Comparison of ENCODE assay signal across 8 cellular contexts in the genomic region with DNA sequence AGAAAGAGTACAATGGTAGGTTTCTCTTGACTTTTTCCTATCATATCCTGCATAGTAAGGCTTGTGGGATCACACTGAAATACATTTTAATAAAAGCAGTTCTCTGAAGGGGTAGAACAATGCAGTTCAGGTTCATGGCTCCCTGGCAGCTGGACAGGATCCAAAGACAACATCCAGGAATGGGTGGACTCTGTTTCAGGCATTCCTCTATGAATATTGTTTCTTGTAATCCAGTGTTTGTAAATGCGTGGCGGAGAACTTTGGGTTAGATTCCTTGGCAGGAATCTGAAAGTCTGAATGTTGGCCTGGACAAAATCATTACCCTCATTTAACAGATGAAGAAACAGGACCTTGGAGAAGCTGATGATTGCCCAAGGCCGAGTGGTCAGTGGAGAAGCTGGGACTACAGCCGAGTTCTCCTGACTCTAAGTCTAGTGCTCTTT. TPM values are rescaled to one million over a fixed set of nuclear protein-coding genes. Genes with fewer than 3 reads are reported as not detected.
DNase-seq lines count a peak whose midpoint lies in the region; ATAC-seq and TF ChIP-seq lines count a peak whose summit lies in the region.

No MANE protein-coding gene starts in this region.

- no peak overlapping the region for H3K9ac ChIP-seq in skeletal muscle satellite cell (ENCODE audit: low read depth, low read length)

- ATAC-seq in heart right ventricle (peak; percentile 69 to 90 (median 84)), HG03175 (IDR thresholded peaks at IDR 0.05; ENCODE audit: unreplicated experiment) (no peak), GM18519 (IDR thresholded peaks at IDR 0.05; ENCODE audit: low FRiP score, unreplicated experiment) (no peak)

- H3K4me3 ChIP-seq in heart right ventricle (peak overlapping the region in 1 of 10 donors; percentile 2), skeletal muscle satellite cell (ENCODE audit: low read length) (peak overlapping the region; percentile 0)

- WGBS in heart right ventricle, 2 donors: 47 to 53% methylated on average over 4 of the region's 4 CpGs

- H3K4me2 ChIP-seq in skeletal muscle satellite cell (ENCODE audit: low read length): peak overlapping the region; percentile 52

- intact Hi-C loops in heart right ventricle (cut with DNase I): loop anchor here in 2 of 10 donors (5.0 kb wide), 1 partner anchor 44 kb away; the partner anchor contains the start of gene SYNE2 (in 2 of the 2)

- in situ Hi-C loops in SK-MEL-5 (cut with HindIII; ENCODE audit: low pct_unique_long_range_greater_than_20kb, low sequenced_read_pairs): no loop called here

- H3K36me3 ChIP-seq in heart right ventricle: no peaks in the 10 kb centered on the region
- H3K36me3 ChIP-seq in skeletal muscle satellite cell (ENCODE audit: insufficient read depth, low read length): no peaks in the 10 kb centered on the region

- peak; percentile 50 for DNase-seq in H4 (ENCODE audit: low spot score)
- peak; percentile 83 for DNase-seq in SK-MEL-5 (ENCODE audit: low read depth, low spot score)
- peak; percentile 29 to 87 for DNase-seq in heart right ventricle
- no peak for DNase-seq in substantia nigra (lab: John Stamatoyannopoulos, UW)
- no peak for DNase-seq in T-helper 1 cell

- TF ChIP-seq CTCF in heart right ventricle (IDR thresholded peaks at IDR 0.05): no peak

- peaks cover 20 to 99% (median 85%) of the 10 kb centered on the region in 9 donors for H3K4me1 ChIP-seq in heart right ventricle
- H3K4me1 ChIP-seq in skeletal muscle satellite cell (ENCODE audit: control insufficient read depth, insufficient read depth, low read length): peaks cover 39% of the 10 kb centered on the region

- H3K9me3 ChIP-seq in heart right ventricle: no peaks in the 10 kb centered on the region
- no peaks in the 10 kb centered on the region for H3K9me3 ChIP-seq in skeletal muscle satellite cell (replicated peaks; ENCODE audit: low read length)

- H3K27ac ChIP-seq in heart right ventricle (peak overlapping the region; percentile 31 to 83 (median 61)), substantia nigra (ENCODE audit: low read depth, low read length, poor library complexity, severe bottlenecking) (no peak overlapping the region)

- H3K27me3 ChIP-seq in heart right ventricle: peaks cover 0 to 91% (median 0%) of the 10 kb centered on the region in 7 donors
- no peaks in the 10 kb centered on the region for H3K27me3 ChIP-seq in skeletal muscle satellite cell (ENCODE audit: control insufficient read depth, insufficient read depth, low read length)

RNA-seq across cellular contexts. Expression of gene SYNE2, which starts 43.5 kb away (rescaled TPM):
- total RNA-seq in H4 (2014; rRNA removed; shearing (Covaris generic)): 6.1 and 10.3 TPM in 2 replicates
- 33.4 and 35.2 TPM in 2 replicates for total RNA-seq in SK-MEL-5 (2014; rRNA removed; shearing (Covaris generic))
- 34.6 and 50.7 TPM in 2 replicates for polyA plus RNA-seq in SK-MEL-5 (2015; cell fraction: cytosol; rRNA removed)
- polyA plus RNA-seq in SK-MEL-5 (2015; cell fraction: nucleus; rRNA removed): 52.2 and 79.7 TPM in 2 replicates
- 100 to 1,000 TPM in 6 of 10 donors, 10 to 100 TPM in 4; 88.4 to 205 (median 110) TPM for total RNA-seq in heart right ventricle
- polyA plus RNA-seq in heart right ventricle: 10 to 100 TPM; 43.6 to 98.7 TPM
- 3.5 and 7.4 TPM in 2 replicates for total RNA-seq in skeletal muscle satellite cell (2012; rRNA removed)

Comparison
In these comparisons a context has a peak if more than half of its experiments do, and no peak if none do; other contexts are left out.
1. DNase-seq: peak in H4 (single experiment), SK-MEL-5 (single experiment) and heart right ventricle (2 of 2); none in substantia nigra (0 of 49) and T-helper 1 cell (0 of 5).
2. ATAC-seq: peak in heart right ventricle (8 of 8); none in HG03175 (single experiment) and GM18519 (single experiment).